30 cellular contexts compared by ENCODE assay signal in the genomic region with DNA sequence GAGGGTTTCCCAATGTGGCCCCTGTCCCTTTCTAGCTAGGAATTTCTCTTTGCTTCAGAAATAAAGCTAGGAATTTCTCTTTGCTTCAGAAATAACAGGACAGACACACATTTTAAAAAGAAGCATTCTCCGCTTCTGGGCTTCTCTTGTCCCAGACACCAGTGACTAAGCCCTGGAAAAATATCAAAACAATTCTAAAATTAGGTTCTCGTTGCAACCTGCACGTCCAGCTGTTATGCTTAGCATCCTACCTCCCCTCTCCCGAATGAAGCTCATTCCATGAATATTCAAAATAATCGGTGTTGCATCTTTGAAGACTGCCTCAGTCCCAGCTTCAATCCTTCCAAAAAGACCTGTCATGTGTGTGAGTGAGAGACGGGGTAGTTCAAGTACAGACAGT. TPM values are rescaled to one million over a fixed set of nuclear protein-coding genes. Genes with fewer than 3 reads are reported as not detected.
"Had no signal": no experiment of that assay in that cellular context is flagged by ENCODE, and none has a peak within 500 bp of the region (broad histone marks: within the 10 kb centered on the region; RNA-seq: fewer than 3 reads in every experiment).

No MANE protein-coding gene starts in this region.

- ATAC-seq: activated CD8-positive, alpha-beta T cell treated with anti-CD3 and anti-CD28 coated beads for 36 hours; activated naive CD4-positive, alpha-beta T cell treated with anti-CD3 and anti-CD28 coated beads, Interleukin-2, amount 50 U/mL, for 72 hours; body of pancreas; Panc1 had no signal

- DNase-seq: activated CD4-positive, alpha-beta T cell treated with anti-CD3 and anti-CD28 coated beads for 1 hour; activated CD4-positive, alpha-beta T cell treated with anti-CD3 and anti-CD28 coated beads for 48 hours; activated CD4-positive, CD25-positive, alpha-beta regulatory T cell; activated CD8-positive, alpha-beta T cell treated with anti-CD3 and anti-CD28 coated beads for 36 hours; activated gamma-delta T cell treated with Interleukin-2 at 50 U/mL for 16 hours; activated naive CD4-positive, alpha-beta T cell treated with anti-CD3 and anti-CD28 coated beads for 36 hours; activated T-cell treated with anti-CD3 and anti-CD28 coated beads, Interleukin-2, amount 50 U/mL, for 24 hours; adrenal gland; body of pancreas; Kasumi-1; KG1; MM.1S; MV-4-11; NCI-H1092; NCI-H1417; NCI-H146; NCI-H1930; NCI-H2081 treated with DMSO at 0.1 percent for 48 hours; NCI-H226; NCI-H446 treated with DMSO at 0.1 percent for 48 hours; NCI-H524 treated with DMSO at 0.1 percent for 48 hours; SHP77; SJCRH30; T1000; WERI-Rb-1 had no signal

- H3K36me3 ChIP-seq: adrenal gland, breast epithelium, SJCRH30, WERI-Rb-1 had no signal

- H3K4me1 ChIP-seq: adrenal gland, body of pancreas, breast epithelium had no signal

- H3K4me3 ChIP-seq: adrenal gland, body of pancreas, breast epithelium, SJCRH30, SK-N-MC had no signal

- H3K9me3 ChIP-seq: adrenal gland, body of pancreas, breast epithelium, SJCRH30 had no signal

- H3K27me3 ChIP-seq: body of pancreas, SJCRH30 had no signal

- H3K27ac ChIP-seq: adrenal gland, body of pancreas, breast epithelium, SJCRH30, SK-N-MC, WERI-Rb-1 had no signal

RNA-seq across cellular contexts. Expression of a gene that starts 45.6 kb away (rescaled TPM):
- total RNA-seq: T-helper 1 cell treated with Interleukin-12 subunit alpha and Interleukin-12 subunit beta and Interleukin-4 antibody, amounts not matched to agents 30 ng/mL and 1 ng/mL, for 36 hours had no signal
